In the genomic region with DNA sequence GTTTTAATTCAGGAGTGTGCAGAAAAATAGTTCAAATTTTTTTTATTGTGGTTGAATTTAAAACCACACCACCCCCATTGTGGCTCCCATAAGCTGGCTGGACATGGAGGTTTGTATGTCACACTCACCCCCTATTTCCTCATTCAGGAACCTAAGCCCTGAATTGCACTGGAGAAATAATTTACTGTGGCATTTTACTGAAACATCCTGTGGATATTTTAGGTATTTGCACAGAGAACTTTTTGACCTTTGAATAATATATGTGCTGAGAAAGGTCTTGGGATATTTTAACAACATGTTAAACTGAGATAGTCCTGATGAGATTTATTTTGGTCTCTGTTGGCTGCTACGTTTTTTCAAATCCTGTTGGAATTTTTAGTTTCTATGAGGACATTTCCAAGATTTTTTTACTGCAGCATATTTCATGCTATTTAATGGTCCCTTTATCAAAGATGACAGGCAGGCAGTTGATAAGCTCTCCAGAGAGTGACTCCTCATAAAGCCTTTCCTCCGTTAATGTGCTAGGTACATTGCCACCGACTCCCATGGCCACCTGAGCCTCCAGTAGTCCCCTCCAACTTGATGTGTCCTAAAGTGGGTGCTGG, we compare ENCODE assay signal across 1 cellular context.
A peak's percentile ranks its signal among the peaks of the same experiment; 100 is the strongest.
TF ChIP-seq lines count a peak whose summit lies in the region.

No MANE protein-coding gene starts in this region.

TF ChIP-seq in HEK293, 187 proteins besides CTCF, POLR2A, EP300 and RAD21 (continued from another document):
- TF ChIP-seq, protein P1, sequence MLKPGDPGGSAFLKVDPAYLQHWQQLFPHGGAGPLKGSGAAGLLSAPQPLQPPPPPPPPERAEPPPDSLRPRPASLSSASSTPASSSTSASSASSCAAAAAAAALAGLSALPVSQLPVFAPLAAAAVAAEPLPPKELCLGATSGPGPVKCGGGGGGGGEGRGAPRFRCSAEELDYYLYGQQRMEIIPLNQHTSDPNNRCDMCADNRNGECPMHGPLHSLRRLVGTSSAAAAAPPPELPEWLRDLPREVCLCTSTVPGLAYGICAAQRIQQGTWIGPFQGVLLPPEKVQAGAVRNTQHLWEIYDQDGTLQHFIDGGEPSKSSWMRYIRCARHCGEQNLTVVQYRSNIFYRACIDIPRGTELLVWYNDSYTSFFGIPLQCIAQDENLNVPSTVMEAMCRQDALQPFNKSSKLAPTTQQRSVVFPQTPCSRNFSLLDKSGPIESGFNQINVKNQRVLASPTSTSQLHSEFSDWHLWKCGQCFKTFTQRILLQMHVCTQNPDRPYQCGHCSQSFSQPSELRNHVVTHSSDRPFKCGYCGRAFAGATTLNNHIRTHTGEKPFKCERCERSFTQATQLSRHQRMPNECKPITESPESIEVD (tag by site-specific recombination; IDR thresholded peaks at IDR 0.05): peak; percentile 81
- TF ChIP-seq, protein P2, sequence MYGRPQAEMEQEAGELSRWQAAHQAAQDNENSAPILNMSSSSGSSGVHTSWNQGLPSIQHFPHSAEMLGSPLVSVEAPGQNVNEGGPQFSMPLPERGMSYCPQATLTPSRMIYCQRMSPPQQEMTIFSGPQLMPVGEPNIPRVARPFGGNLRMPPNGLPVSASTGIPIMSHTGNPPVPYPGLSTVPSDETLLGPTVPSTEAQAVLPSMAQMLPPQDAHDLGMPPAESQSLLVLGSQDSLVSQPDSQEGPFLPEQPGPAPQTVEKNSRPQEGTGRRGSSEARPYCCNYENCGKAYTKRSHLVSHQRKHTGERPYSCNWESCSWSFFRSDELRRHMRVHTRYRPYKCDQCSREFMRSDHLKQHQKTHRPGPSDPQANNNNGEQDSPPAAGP (tag by site-specific recombination; IDR thresholded peaks at IDR 0.05): no peak
- no peak for TF ChIP-seq ZNF660 (tag by site-specific recombination; IDR thresholded peaks at IDR 0.05)
- TF ChIP-seq FEZF1 (tag by site-specific recombination; IDR thresholded peaks at IDR 0.05): peak; percentile 30; the same call in 1 of the 2 replicates
- TF ChIP-seq ZNF366 (tag by site-specific recombination; conservative IDR thresholded peaks at IDR 0.05): no peak
- no peak for TF ChIP-seq ZEB2 (tag by site-specific recombination; IDR thresholded peaks at IDR 0.05)
- TF ChIP-seq ZNF37A (tag by site-specific recombination; IDR thresholded peaks at IDR 0.05): no peak
- TF ChIP-seq ZNF423 (tag by site-specific recombination; IDR thresholded peaks at IDR 0.05): no peak
- no peak for TF ChIP-seq SP2 (tag by site-specific recombination; IDR thresholded peaks at IDR 0.05)
- no peak for TF ChIP-seq HOXC10 (CRISPR knock-in tag; IDR thresholded peaks at IDR 0.05)
- TF ChIP-seq, protein P3, sequence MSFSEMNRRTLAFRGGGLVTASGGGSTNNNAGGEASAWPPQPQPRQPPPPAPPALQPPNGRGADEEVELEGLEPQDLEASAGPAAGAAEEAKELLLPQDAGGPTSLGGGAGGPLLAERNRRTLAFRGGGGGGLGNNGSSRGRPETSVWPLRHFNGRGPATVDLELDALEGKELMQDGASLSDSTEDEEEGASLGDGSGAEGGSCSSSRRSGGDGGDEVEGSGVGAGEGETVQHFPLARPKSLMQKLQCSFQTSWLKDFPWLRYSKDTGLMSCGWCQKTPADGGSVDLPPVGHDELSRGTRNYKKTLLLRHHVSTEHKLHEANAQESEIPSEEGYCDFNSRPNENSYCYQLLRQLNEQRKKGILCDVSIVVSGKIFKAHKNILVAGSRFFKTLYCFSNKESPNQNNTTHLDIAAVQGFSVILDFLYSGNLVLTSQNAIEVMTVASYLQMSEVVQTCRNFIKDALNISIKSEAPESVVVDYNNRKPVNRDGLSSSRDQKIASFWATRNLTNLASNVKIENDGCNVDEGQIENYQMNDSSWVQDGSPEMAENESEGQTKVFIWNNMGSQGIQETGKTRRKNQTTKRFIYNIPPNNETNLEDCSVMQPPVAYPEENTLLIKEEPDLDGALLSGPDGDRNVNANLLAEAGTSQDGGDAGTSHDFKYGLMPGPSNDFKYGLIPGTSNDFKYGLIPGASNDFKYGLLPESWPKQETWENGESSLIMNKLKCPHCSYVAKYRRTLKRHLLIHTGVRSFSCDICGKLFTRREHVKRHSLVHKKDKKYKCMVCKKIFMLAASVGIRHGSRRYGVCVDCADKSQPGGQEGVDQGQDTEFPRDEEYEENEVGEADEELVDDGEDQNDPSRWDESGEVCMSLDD (tag by site-specific recombination; IDR thresholded peaks at IDR 0.05): no peak
- TF ChIP-seq ZNF561 (tag by site-specific recombination; IDR thresholded peaks at IDR 0.05; ENCODE audit: borderline replicate concordance): no peak
- no peak for TF ChIP-seq ZFHX2 (tag by site-specific recombination; conservative IDR thresholded peaks at IDR 0.05)
- TF ChIP-seq ZNF335 (tag by site-specific recombination; conservative IDR thresholded peaks at IDR 0.05): peak; percentile 36; the same call in 1 of the 2 replicates
- TF ChIP-seq KLF16 (tag by site-specific recombination; IDR thresholded peaks at IDR 0.05): no peak
- no peak for TF ChIP-seq GFI1B (tag by site-specific recombination; IDR thresholded peaks at IDR 0.05)
- TF ChIP-seq GLIS1 (tag by site-specific recombination; IDR thresholded peaks at IDR 0.05): no peak
- 0 out of 2 replicates have a peak, but pooled peaks have one; percentile 19 for TF ChIP-seq IKZF3 (tag by site-specific recombination; IDR thresholded peaks at IDR 0.05)
- no peak for TF ChIP-seq ZNF302 (tag by site-specific recombination; IDR thresholded peaks at IDR 0.05; ENCODE audit: low read depth)
- TF ChIP-seq ZFP69B (tag by site-specific recombination; IDR thresholded peaks at IDR 0.05): no peak
- no peak for TF ChIP-seq ZNF830 (tag by site-specific recombination; IDR thresholded peaks at IDR 0.05; ENCODE audit: low read depth)
- no peak for TF ChIP-seq KLF9 (tag by site-specific recombination; IDR thresholded peaks at IDR 0.05; ENCODE audit: low read depth)
- no peak for TF ChIP-seq ZNF10 (tag by site-specific recombination; IDR thresholded peaks at IDR 0.05)
- no peak for TF ChIP-seq ZNF354C (tag by site-specific recombination; IDR thresholded peaks at IDR 0.05; ENCODE audit: borderline replicate concordance, low read depth)
- TF ChIP-seq KLF1 (tag by site-specific recombination; IDR thresholded peaks at IDR 0.05): no peak
- TF ChIP-seq ZNF350 (tag by site-specific recombination; IDR thresholded peaks at IDR 0.05): no peak
- TF ChIP-seq ZNF624 (tag by site-specific recombination; IDR thresholded peaks at IDR 0.05): no peak
- no peak for TF ChIP-seq ZBTB48 (tag by site-specific recombination; IDR thresholded peaks at IDR 0.05)
- TF ChIP-seq ZNF658 (tag by site-specific recombination; IDR thresholded peaks at IDR 0.05): no peak
- no peak for TF ChIP-seq ZNF133 (tag by site-specific recombination; IDR thresholded peaks at IDR 0.05)
- TF ChIP-seq MEIS1 (CRISPR knock-in tag; IDR thresholded peaks at IDR 0.05; ENCODE audit: borderline replicate concordance): no peak
- TF ChIP-seq ZBTB20 (tag by site-specific recombination; IDR thresholded peaks at IDR 0.05): no peak
- TF ChIP-seq SCRT2 (tag by site-specific recombination; IDR thresholded peaks at IDR 0.05): no peak
- TF ChIP-seq ZNF19 (tag by site-specific recombination; IDR thresholded peaks at IDR 0.05; ENCODE audit: low read depth): no peak
- TF ChIP-seq ZNF274 (IDR thresholded peaks at IDR 0.05; ENCODE audit: low read length): no peak
- TF ChIP-seq ZNF274 (tag by site-specific recombination; IDR thresholded peaks at IDR 0.05; ENCODE audit: borderline replicate concordance): no peak
- TF ChIP-seq ZNF837 (tag by site-specific recombination; IDR thresholded peaks at IDR 0.05): no peak
- TF ChIP-seq MYNN (tag by site-specific recombination; IDR thresholded peaks at IDR 0.05; ENCODE audit: borderline replicate concordance): no peak
- peak; percentile 43; the same call in 1 of the 2 replicates for TF ChIP-seq OSR2 (tag by site-specific recombination; IDR thresholded peaks at IDR 0.05)
- TF ChIP-seq, protein P4, sequence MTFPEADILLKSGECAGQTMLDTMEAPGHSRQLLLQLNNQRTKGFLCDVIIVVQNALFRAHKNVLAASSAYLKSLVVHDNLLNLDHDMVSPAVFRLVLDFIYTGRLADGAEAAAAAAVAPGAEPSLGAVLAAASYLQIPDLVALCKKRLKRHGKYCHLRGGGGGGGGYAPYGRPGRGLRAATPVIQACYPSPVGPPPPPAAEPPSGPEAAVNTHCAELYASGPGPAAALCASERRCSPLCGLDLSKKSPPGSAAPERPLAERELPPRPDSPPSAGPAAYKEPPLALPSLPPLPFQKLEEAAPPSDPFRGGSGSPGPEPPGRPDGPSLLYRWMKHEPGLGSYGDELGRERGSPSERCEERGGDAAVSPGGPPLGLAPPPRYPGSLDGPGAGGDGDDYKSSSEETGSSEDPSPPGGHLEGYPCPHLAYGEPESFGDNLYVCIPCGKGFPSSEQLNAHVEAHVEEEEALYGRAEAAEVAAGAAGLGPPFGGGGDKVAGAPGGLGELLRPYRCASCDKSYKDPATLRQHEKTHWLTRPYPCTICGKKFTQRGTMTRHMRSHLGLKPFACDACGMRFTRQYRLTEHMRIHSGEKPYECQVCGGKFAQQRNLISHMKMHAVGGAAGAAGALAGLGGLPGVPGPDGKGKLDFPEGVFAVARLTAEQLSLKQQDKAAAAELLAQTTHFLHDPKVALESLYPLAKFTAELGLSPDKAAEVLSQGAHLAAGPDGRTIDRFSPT (tag by site-specific recombination; IDR thresholded peaks at IDR 0.05): no peak
- no peak for TF ChIP-seq ZNF529 (tag by site-specific recombination; IDR thresholded peaks at IDR 0.05; ENCODE audit: insufficient replicate concordance)
- no peak for TF ChIP-seq ZNF549 (tag by site-specific recombination; IDR thresholded peaks at IDR 0.05)
- no peak for TF ChIP-seq ZNF114 (tag by site-specific recombination; IDR thresholded peaks at IDR 0.05)
